ENCODE assay signal across 13 cellular contexts in the genomic region with DNA sequence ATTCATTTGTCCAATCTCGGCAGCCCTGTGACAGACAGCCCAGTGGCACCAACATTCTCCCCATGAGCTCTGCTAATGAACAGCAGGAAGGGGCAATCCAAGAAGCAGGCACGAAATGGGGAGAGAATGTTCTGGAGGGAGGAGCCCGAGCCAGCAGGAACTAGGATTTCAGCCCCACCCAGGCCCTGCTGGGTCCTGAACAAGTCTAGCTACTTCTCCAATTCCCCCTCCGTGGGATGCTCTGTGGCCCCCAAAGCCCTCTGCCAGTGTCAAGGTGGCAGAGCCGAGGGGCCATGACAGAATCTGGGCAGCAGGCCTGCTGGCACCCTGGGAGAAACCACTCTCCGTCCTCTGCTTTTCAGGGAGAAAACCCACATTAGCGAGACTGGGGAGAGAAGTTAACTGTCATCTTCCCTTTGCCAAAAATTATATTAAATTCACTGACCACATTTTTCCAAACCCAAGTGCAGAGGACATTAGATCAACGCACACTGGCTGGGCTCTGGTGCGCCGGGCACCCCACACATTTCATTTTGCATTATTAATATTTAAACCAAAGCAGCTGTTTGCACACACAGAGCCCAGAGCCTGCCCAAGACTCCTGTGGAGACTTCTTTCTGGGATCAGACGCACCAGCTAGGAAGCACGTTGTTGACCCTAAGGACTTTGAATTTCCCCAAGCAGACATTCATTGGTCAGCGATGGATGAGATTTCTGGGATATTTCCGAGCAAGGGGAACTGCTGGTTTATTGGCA.
DNase-seq lines count a peak whose midpoint lies in the region; FAIRE-seq and TF ChIP-seq lines count a peak whose summit lies in the region.
"Had no signal": no experiment of that assay in that cellular context is flagged by ENCODE, and none has a peak within 500 bp of the region (broad histone marks: within the 10 kb centered on the region; RNA-seq: fewer than 3 reads in every experiment).

No MANE protein-coding gene starts in this region.

- no peaks in the 10 kb centered on the region for H3K36me3 Mint-ChIP-seq in mesothelial cell of epicardium
- H3K36me3 Mint-ChIP-seq in nephron progenitor cell (ENCODE audit: low read depth), result no peaks in the 10 kb centered on the region

- TF ChIP-seq CTCF in mesothelial cell of epicardium (IDR thresholded peaks at IDR 0.05; ENCODE audit: unreplicated experiment) (no peak), nephron progenitor cell (IDR thresholded peaks at IDR 0.05) (no peak)

- H3K4me1 Mint-ChIP-seq in mesothelial cell of epicardium (peaks cover 71% of the 10 kb centered on the region), nephron progenitor cell (peaks cover 85% of the 10 kb centered on the region)

- no peak for TF ChIP-seq POLR2A in H54 (IDR thresholded peaks at IDR 0.05; ENCODE audit: low read depth, low read length)

- H3K27ac Mint-ChIP-seq in mesothelial cell of epicardium, result peak overlapping the region; percentile 65
- H3K27ac Mint-ChIP-seq in nephron progenitor cell, result no peak overlapping the region

- peaks cover 23% of the 10 kb centered on the region for H3K4me1 ChIP-seq in HUES48 (ENCODE audit: control insufficient read depth, insufficient read depth, low read length)
- H3K4me1 ChIP-seq in esophagus (ENCODE audit: control insufficient read depth in 2 of 2, insufficient read depth in 2 of 2, low read length in 1 of 2), result peaks cover 0 to 12% of the 10 kb centered on the region in 2 donors

- no peaks in the 10 kb centered on the region for H3K27me3 ChIP-seq in HUES48 (ENCODE audit: control insufficient read depth, insufficient read depth, low read length)
- no peaks in the 10 kb centered on the region for H3K27me3 ChIP-seq in esophagus (ENCODE audit: control insufficient read depth in 1 of 2, insufficient read depth in 2 of 2, low read length in 2 of 2)

- FAIRE-seq in H54 (lab: Jason Lieb, UNC), result no peak
- FAIRE-seq: endometrium had no signal

- 46 to 54% methylated on average over 14 of the region's 14 CpGs for WGBS in esophagus, 2 donors

- H3K27ac ChIP-seq in HUES48 (ENCODE audit: low read depth, low read length) (peak overlapping the region; percentile 3), esophagus (ENCODE audit: low read depth in 2 of 2, low read length in 1 of 2) (peak overlapping the region; percentile 11 to 52), substantia nigra (ENCODE audit: low read depth, low read length, poor library complexity, severe bottlenecking) (peak overlapping the region; percentile 76)

- H3K9ac ChIP-seq in HUES48 (ENCODE audit: low read depth, low read length), result no peak overlapping the region

- H3K36me3 ChIP-seq in HUES48 (ENCODE audit: control insufficient read depth, insufficient read depth, low read length) (no peaks in the 10 kb centered on the region), esophagus (ENCODE audit: control insufficient read depth in 2 of 2, insufficient read depth in 2 of 2, low read length in 1 of 2) (no peaks in the 10 kb centered on the region)

- no peaks in the 10 kb centered on the region for H3K9me3 ChIP-seq in HUES48 (ENCODE audit: control insufficient read depth, insufficient read depth, low read length)
- H3K9me3 ChIP-seq in esophagus (ENCODE audit: control insufficient read depth in 2 of 2, insufficient read depth in 1 of 2, low read depth in 1 of 2, low read length in 1 of 2), result no peaks in the 10 kb centered on the region

- no peaks in the 10 kb centered on the region for H3K9me3 Mint-ChIP-seq in mesothelial cell of epicardium
- no peaks in the 10 kb centered on the region for H3K9me3 Mint-ChIP-seq in nephron progenitor cell
- H3K9me3 Mint-ChIP-seq: CD8-positive, alpha-beta memory T cell had no signal

- H3K4me3 Mint-ChIP-seq in mesothelial cell of epicardium (no peak overlapping the region), nephron progenitor cell (no peak overlapping the region)
- H3K4me3 Mint-ChIP-seq: CD8-positive, alpha-beta memory T cell had no signal

- H3K27me3 Mint-ChIP-seq in mesothelial cell of epicardium (ENCODE audit: low read depth), result no peaks in the 10 kb centered on the region
- H3K27me3 Mint-ChIP-seq in nephron progenitor cell (ENCODE audit: low read depth, poor library complexity), result peaks cover 44% of the 10 kb centered on the region

- H3K4me3 ChIP-seq in HUES48 (ENCODE audit: low read depth, low read length) (no peak overlapping the region), esophagus (ENCODE audit: low read depth in 1 of 2, low read length in 2 of 2) (no peak overlapping the region)

- no peak for DNase-seq in mesothelial cell of epicardium (ENCODE audit: low spot score in 2 of 2, unreplicated experiment in 2 of 2)
- DNase-seq in substantia nigra (lab: John Stamatoyannopoulos, UW), result peak in 12 of 49 donors; percentile 10 to 54 (median 20)
- DNase-seq in NCI-H510A treated with DMSO at 0.1 percent for 48 hours (lab: John Stamatoyannopoulos, UW), result no peak
- no peak for DNase-seq in NCI-H2081 (lab: John Stamatoyannopoulos, UW)
- no peak for DNase-seq in nephron progenitor cell
- DNase-seq in H54 (ENCODE audit: insufficient read length, low spot score), result no peak
- DNase-seq: activated effector memory CD4-positive, alpha-beta T cell treated with anti-CD3 and anti-CD28 coated beads, Interleukin-2, amount 50 U/mL, for 16 hours; CD8-positive, alpha-beta memory T cell; islet precursor cell; NCI-H2171 had no signal

Comparison
In these comparisons a context has a peak if more than half of its experiments do, and no peak if none do; other contexts are left out.
1. H3K27ac ChIP-seq: peak in every context shown above with its lines; median percentile 76 in substantia nigra; 32 in esophagus; 3 in HUES48.